ENCODE assay signal across 24 cellular contexts in genomic region chr10:76082232-76082631, GRCh38.
DNase-seq lines count a peak whose midpoint lies in the region; ATAC-seq and TF ChIP-seq lines count a peak whose summit lies in the region.
"Had no signal": no experiment of that assay in that cellular context is flagged by ENCODE, and none has a peak within 500 bp of the region (broad histone marks: within the 10 kb centered on the region; RNA-seq: fewer than 3 reads in every experiment).

No MANE protein-coding gene starts in this region.

- peaks cover 5% of the 10 kb centered on the region for H3K9me2 ChIP-seq in GM23338 (ENCODE audit: insufficient read depth)

- H3K9me3 ChIP-seq in HEK293 (ENCODE audit: control insufficient read depth, insufficient read depth, low read depth, low read length), result no peaks in the 10 kb centered on the region
- H3K9me3 ChIP-seq: HAP-1, sigmoid colon had no signal

- H3K9me3 Mint-ChIP-seq in GM23338, result peaks cover 15% of the 10 kb centered on the region
- H3K9me3 Mint-ChIP-seq: activated CD4-positive, alpha-beta T cell treated with anti-CD3 and anti-CD28 coated beads, Interleukin-2, amount 10 ng/mL, durations not matched to agents 24 days and 14 days; activated T-helper 2 cell treated with anti-CD3 and anti-CD28 coated beads, Interferon-gamma antibody, Interleukin-2, Interleukin-4, amounts not matched to agents 10 μg/mL and 5 μg/mL and 100 μg/mL, durations not matched to agents 14 hours and 24 hours and 36 hours; T-cell had no signal

- no peak overlapping the region for H2AFZ ChIP-seq in GM23338
- H2AFZ ChIP-seq: neural progenitor cell had no signal

- peak overlapping the region; percentile 22 for H3K4me2 ChIP-seq in GM23338

- H3K4me3 Mint-ChIP-seq in GM23338, result no peak overlapping the region
- H3K4me3 Mint-ChIP-seq: activated CD4-positive, alpha-beta T cell treated with anti-CD3 and anti-CD28 coated beads, Interleukin-2, amount 10 ng/mL, durations not matched to agents 24 days and 14 days; CD4-positive, CD25-positive, alpha-beta regulatory T cell; neural progenitor cell; stimulated activated effector memory CD8-positive, alpha-beta T cell treated with anti-CD3 and anti-CD28 coated beads, Interleukin-12 subunit alpha, Interleukin-12 subunit beta, amount 100 ng/mL, for 72 hours; T-cell had no signal

- no peaks in the 10 kb centered on the region for H3K27me3 ChIP-seq in GM23338 (ENCODE audit: insufficient read depth)
- H3K27me3 ChIP-seq: foreskin keratinocyte, neural progenitor cell, sigmoid colon had no signal

- H3K79me2 ChIP-seq in GM23338 (replicated peaks; ENCODE audit: insufficient read depth), result no peaks in the 10 kb centered on the region

- H3K27me3 Mint-ChIP-seq in GM23338 (ENCODE audit: insufficient read depth, low read depth, poor library complexity), result peaks cover 8% of the 10 kb centered on the region
- H3K27me3 Mint-ChIP-seq: activated CD4-positive, alpha-beta T cell treated with anti-CD3 and anti-CD28 coated beads, Interleukin-2, amount 10 ng/mL, durations not matched to agents 24 days and 14 days; CD4-positive, CD25-positive, alpha-beta regulatory T cell had no signal

- no peak for TF ChIP-seq CTCF in GM23338 (conservative IDR thresholded peaks at IDR 0.05; ENCODE audit: low read depth in 2 of 2)
- TF ChIP-seq CTCF in HEK293 (tag by site-specific recombination; IDR thresholded peaks at IDR 0.05), result no peak

- ATAC-seq in GM23338, result no peak
- peak; percentile 77 for ATAC-seq in left colon
- no peak for ATAC-seq in HG03439 (IDR thresholded peaks at IDR 0.05; ENCODE audit: unreplicated experiment)
- ATAC-seq: left ventricle myocardium superior; stimulated activated effector memory CD8-positive, alpha-beta T cell treated with anti-CD3 and anti-CD28 coated beads, Interleukin-12 subunit alpha, Interleukin-12 subunit beta, amount 100 ng/mL, for 72 hours; T-cell had no signal

- H3K4me3 ChIP-seq in GM23338, result no peak overlapping the region
- H3K4me3 ChIP-seq in HEK293 (ENCODE audit: low read depth, low read length), result no peak overlapping the region
- H3K4me3 ChIP-seq: dorsolateral prefrontal cortex, HAP-1, neural progenitor cell, sigmoid colon had no signal

- no peaks in the 10 kb centered on the region for H4K20me1 ChIP-seq in GM23338 (replicated peaks; ENCODE audit: insufficient read depth)

- H3K36me3 ChIP-seq in GM23338 (ENCODE audit: insufficient read depth) (no peaks in the 10 kb centered on the region), HEK293 (ENCODE audit: control insufficient read depth in 2 of 2, insufficient read depth in 1 of 2, low read length in 2 of 2) (no peaks in the 10 kb centered on the region)
- H3K36me3 ChIP-seq: HAP-1, neural progenitor cell, sigmoid colon had no signal

- intact Hi-C loops in left colon (cut with DNase I, micrococcal nuclease), result no loop called here

- H3K27ac ChIP-seq in GM23338 (ENCODE audit: low read depth) (no peak overlapping the region; the same call in 1 of the 2 replicates), HEK293 (ENCODE audit: extremely low read depth, low read depth, low read length) (no peak overlapping the region), substantia nigra (ENCODE audit: low read depth, low read length, poor library complexity, severe bottlenecking) (no peak overlapping the region)
- H3K27ac ChIP-seq: dorsolateral prefrontal cortex, foreskin keratinocyte, neural progenitor cell, sigmoid colon had no signal

- CTCF ChIA-PET in HEK293 (lab: Yijun Ruan, JAX), result no interaction called here

- H3K4me1 ChIP-seq in GM23338 (ENCODE audit: insufficient read depth) (peaks cover 33% of the 10 kb centered on the region), HEK293 (ENCODE audit: control insufficient read depth, insufficient read depth, low read length) (peaks cover 16% of the 10 kb centered on the region)
- H3K4me1 ChIP-seq: HAP-1 had no signal

- H3K27ac Mint-ChIP-seq in GM23338, result no peak overlapping the region
- H3K27ac Mint-ChIP-seq: activated CD4-positive, alpha-beta T cell treated with anti-CD3 and anti-CD28 coated beads, Interleukin-2, amount 10 ng/mL, durations not matched to agents 24 days and 14 days; activated T-helper 2 cell treated with anti-CD3 and anti-CD28 coated beads, Interferon-gamma antibody, Interleukin-2, Interleukin-4, amounts not matched to agents 10 μg/mL and 5 μg/mL and 100 μg/mL, durations not matched to agents 14 hours and 24 hours and 36 hours; CD4-positive, CD25-positive, alpha-beta regulatory T cell; stimulated activated effector memory CD8-positive, alpha-beta T cell treated with anti-CD3 and anti-CD28 coated beads, Interleukin-12 subunit alpha, Interleukin-12 subunit beta, amount 100 ng/mL, for 72 hours; T-cell had no signal

- no peak for DNase-seq in GM23338 (ENCODE audit: low spot score)
- peak; percentile 7 for DNase-seq in astrocyte of the hippocampus (ENCODE audit: low read depth, low spot score)
- DNase-seq in left colon, result peak; percentile 28 to 38
- no peak for DNase-seq in substantia nigra (lab: John Stamatoyannopoulos, UW)
- no peak for DNase-seq in ecto neural progenitor cell (ENCODE audit: low spot score)
- DNase-seq: activated CD4-positive, alpha-beta T cell treated with anti-CD3 and anti-CD28 coated beads, Interleukin-2, amount 10 ng/mL, durations not matched to agents 24 days and 14 days; CD4-positive, CD25-positive, alpha-beta regulatory T cell; dorsolateral prefrontal cortex; Karpas-422; left ventricle myocardium superior; NCI-H1092 treated with DMSO at 0.1 percent for 48 hours; NCI-H2029; NCI-H2227 treated with DMSO at 0.1 percent for 48 hours; NCI-H82; SHP77; sigmoid colon; T-cell had no signal

- H3F3A ChIP-seq in GM23338 (replicated peaks; ENCODE audit: low read depth), result no peaks in the 10 kb centered on the region; the same call in 1 of the 2 replicates

- POLR2A ChIA-PET in HEK293 (lab: Yijun Ruan, JAX), result no interaction called here

- peaks cover 37% of the 10 kb centered on the region for H3K4me1 Mint-ChIP-seq in GM23338
- H3K4me1 Mint-ChIP-seq: activated CD4-positive, alpha-beta T cell treated with anti-CD3 and anti-CD28 coated beads, Interleukin-2, amount 10 ng/mL, durations not matched to agents 24 days and 14 days; stimulated activated effector memory CD8-positive, alpha-beta T cell treated with anti-CD3 and anti-CD28 coated beads, Interleukin-12 subunit alpha, Interleukin-12 subunit beta, amount 100 ng/mL, for 72 hours had no signal

- H3K36me3 Mint-ChIP-seq in GM23338 (ENCODE audit: low read depth), result peaks cover 13% of the 10 kb centered on the region
- H3K36me3 Mint-ChIP-seq: CD4-positive, CD25-positive, alpha-beta regulatory T cell; stimulated activated effector memory CD8-positive, alpha-beta T cell treated with anti-CD3 and anti-CD28 coated beads, Interleukin-12 subunit alpha, Interleukin-12 subunit beta, amount 100 ng/mL, for 72 hours; T-cell had no signal

TF ChIP-seq in GM23338, 12 proteins besides CTCF, POLR2A, EP300 and RAD21 (continues in another document):
- TF ChIP-seq EZH2 (IDR thresholded peaks at IDR 0.05; ENCODE audit: low read depth, unreplicated experiment), result no peak
- TF ChIP-seq, protein P1, sequence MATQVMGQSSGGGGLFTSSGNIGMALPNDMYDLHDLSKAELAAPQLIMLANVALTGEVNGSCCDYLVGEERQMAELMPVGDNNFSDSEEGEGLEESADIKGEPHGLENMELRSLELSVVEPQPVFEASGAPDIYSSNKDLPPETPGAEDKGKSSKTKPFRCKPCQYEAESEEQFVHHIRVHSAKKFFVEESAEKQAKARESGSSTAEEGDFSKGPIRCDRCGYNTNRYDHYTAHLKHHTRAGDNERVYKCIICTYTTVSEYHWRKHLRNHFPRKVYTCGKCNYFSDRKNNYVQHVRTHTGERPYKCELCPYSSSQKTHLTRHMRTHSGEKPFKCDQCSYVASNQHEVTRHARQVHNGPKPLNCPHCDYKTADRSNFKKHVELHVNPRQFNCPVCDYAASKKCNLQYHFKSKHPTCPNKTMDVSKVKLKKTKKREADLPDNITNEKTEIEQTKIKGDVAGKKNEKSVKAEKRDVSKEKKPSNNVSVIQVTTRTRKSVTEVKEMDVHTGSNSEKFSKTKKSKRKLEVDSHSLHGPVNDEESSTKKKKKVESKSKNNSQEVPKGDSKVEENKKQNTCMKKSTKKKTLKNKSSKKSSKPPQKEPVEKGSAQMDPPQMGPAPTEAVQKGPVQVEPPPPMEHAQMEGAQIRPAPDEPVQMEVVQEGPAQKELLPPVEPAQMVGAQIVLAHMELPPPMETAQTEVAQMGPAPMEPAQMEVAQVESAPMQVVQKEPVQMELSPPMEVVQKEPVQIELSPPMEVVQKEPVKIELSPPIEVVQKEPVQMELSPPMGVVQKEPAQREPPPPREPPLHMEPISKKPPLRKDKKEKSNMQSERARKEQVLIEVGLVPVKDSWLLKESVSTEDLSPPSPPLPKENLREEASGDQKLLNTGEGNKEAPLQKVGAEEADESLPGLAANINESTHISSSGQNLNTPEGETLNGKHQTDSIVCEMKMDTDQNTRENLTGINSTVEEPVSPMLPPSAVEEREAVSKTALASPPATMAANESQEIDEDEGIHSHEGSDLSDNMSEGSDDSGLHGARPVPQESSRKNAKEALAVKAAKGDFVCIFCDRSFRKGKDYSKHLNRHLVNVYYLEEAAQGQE (IDR thresholded peaks at IDR 0.05; ENCODE audit: unreplicated experiment), result no peak

TF ChIP-seq in HEK293, 187 proteins besides CTCF, POLR2A, EP300 and RAD21 (continues in another document):
- no peak for TF ChIP-seq IKZF3 (tag by site-specific recombination; IDR thresholded peaks at IDR 0.05)
- TF ChIP-seq, protein P2, sequence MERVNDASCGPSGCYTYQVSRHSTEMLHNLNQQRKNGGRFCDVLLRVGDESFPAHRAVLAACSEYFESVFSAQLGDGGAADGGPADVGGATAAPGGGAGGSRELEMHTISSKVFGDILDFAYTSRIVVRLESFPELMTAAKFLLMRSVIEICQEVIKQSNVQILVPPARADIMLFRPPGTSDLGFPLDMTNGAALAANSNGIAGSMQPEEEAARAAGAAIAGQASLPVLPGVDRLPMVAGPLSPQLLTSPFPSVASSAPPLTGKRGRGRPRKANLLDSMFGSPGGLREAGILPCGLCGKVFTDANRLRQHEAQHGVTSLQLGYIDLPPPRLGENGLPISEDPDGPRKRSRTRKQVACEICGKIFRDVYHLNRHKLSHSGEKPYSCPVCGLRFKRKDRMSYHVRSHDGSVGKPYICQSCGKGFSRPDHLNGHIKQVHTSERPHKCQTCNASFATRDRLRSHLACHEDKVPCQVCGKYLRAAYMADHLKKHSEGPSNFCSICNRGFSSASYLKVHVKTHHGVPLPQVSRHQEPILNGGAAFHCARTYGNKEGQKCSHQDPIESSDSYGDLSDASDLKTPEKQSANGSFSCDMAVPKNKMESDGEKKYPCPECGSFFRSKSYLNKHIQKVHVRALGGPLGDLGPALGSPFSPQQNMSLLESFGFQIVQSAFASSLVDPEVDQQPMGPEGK (tag by site-specific recombination; IDR thresholded peaks at IDR 0.05), result no peak

Comparison
In these comparisons a context has a peak if more than half of its experiments do, and no peak if none do; other contexts are left out.
1. DNase-seq: peak in astrocyte of the hippocampus (single experiment) and left colon (2 of 2); none in GM23338 (single experiment), substantia nigra (0 of 49) and ecto neural progenitor cell (single experiment).